Comparison of ENCODE assay signal across 29 cellular contexts in the genomic region with DNA sequence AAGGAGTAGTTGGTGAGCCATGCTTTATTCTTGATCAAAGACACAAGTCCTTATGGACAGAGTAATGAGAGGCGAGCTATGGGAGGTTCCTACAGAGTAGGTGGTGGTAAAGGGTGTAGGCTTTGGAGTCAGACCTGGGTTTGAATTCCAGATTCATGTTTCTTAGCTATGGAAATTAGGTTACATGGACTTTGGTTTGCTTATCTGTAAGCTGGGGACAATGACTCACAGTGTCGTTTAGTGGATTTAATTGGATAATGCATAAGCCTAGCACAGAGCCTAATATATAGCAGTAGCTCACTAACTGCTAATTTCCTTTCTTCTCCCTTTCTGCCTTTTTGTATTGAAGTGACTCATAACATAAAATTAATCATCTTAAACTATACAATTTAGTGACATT. TPM values are rescaled to one million over a fixed set of nuclear protein-coding genes. Genes with fewer than 3 reads are reported as not detected.
"Had no signal": no experiment of that assay in that cellular context is flagged by ENCODE, and none has a peak within 500 bp of the region (broad histone marks: within the 10 kb centered on the region; RNA-seq: fewer than 3 reads in every experiment).

No MANE protein-coding gene starts in this region.

- FAIRE-seq: pancreas had no signal

- ATAC-seq: heart right ventricle; left ventricle myocardium superior; lower lobe of right lung; naive thymus-derived CD8-positive, alpha-beta T cell; pancreas; right cardiac atrium; stimulated activated naive B cell treated with anti-CD40 and anti-IgM and Interleukin-4, amounts not matched to agents 10 μg/mL and 1 μg/mL and 100 μg/mL, for 72 hours; stimulated activated naive CD8-positive, alpha-beta T cell treated with anti-CD3 and anti-CD28 coated beads, Interleukin-15, Interleukin-2, amounts not matched to agents 100 U/mL and 50 U/mL, for 24 hours had no signal

- DNase-seq: heart right ventricle; islet precursor cell; left ventricle myocardium superior; lower lobe of right lung; mammary epithelial cell; mesenchymal stem cell; naive thymus-derived CD8-positive, alpha-beta T cell; nucleus accumbens; pancreas; posterior cingulate gyrus; retina; right cardiac atrium; sigmoid colon; stimulated activated CD4-positive, alpha-beta T cell treated with anti-CD3 and anti-CD28 coated beads, Interleukin-1b, Interleukin-23, amount 100 ng/mL, for 48 hours; stimulated activated CD4-positive, alpha-beta T cell treated with anti-CD3 and anti-CD28 coated beads, Interleukin-4, amount 100 ng/mL, for 1 hour; stimulated activated naive B cell treated with anti-CD40 and anti-IgM and Interleukin-4, amounts not matched to agents 10 μg/mL and 1 μg/mL and 100 μg/mL, for 72 hours; stimulated activated naive CD8-positive, alpha-beta T cell treated with anti-CD3 and anti-CD28 coated beads, Interleukin-15, Interleukin-2, amounts not matched to agents 100 U/mL and 50 U/mL, for 24 hours; stomach; testis; thyroid gland; transverse colon; upper lobe of left lung had no signal

RNA-seq across cellular contexts. Expression of gene RTL4, which starts 4.7 kb away (rescaled TPM):
- total RNA-seq: heart right ventricle; hepatocyte; kidney epithelial cell; left ventricle myocardium superior; lower lobe of right lung; mammary epithelial cell; mucosa of gallbladder; naive thymus-derived CD8-positive, alpha-beta T cell; neural crest cell; osteoblast; right cardiac atrium; sigmoid colon; smooth muscle cell; stomach; transverse colon; upper lobe of left lung; urinary bladder had no signal

RNA-seq across cellular contexts. Expression of gene TRPC5, which starts 5.0 kb away (rescaled TPM):
- total RNA-seq: heart right ventricle; kidney epithelial cell; left ventricle myocardium superior; lower lobe of right lung; mammary epithelial cell; naive thymus-derived CD8-positive, alpha-beta T cell; neural crest cell; osteoblast; smooth muscle cell; transverse colon; upper lobe of left lung had no signal
